ENCODE assay signal across 27 cellular contexts in the genomic region with DNA sequence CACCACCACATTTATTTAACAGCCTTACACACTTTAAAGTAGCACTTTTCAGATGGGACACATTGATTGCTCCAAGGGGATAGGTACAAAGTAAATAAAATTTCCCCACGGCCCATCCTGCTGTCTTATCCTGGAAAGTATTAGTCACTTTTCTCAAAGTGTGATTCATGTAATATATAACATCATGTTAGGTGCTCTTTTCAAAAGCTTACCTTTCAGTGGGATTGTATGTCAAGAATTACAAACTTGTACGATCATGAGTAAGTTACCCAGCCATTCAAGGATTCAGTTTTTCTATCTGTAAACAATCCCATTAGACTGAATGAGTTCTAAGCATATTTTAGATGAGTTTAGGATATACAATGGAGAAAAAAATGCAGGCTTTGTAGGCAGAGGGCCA.
"Had no signal": no experiment of that assay in that cellular context is flagged by ENCODE, and none has a peak within 500 bp of the region (broad histone marks: within the 10 kb centered on the region; RNA-seq: fewer than 3 reads in every experiment).

No MANE protein-coding gene starts in this region.

- H3K4me1 ChIP-seq: colonic mucosa, heart right ventricle, left lung, lower lobe of right lung, neural progenitor cell, parathyroid adenoma, testis, upper lobe of left lung had no signal

- H3K36me3 ChIP-seq: cardiac muscle cell, colonic mucosa, heart right ventricle, left lung, lower lobe of right lung, neural progenitor cell, upper lobe of left lung had no signal

- H2AFZ ChIP-seq: neural progenitor cell, parathyroid adenoma had no signal

- H3K4me3 ChIP-seq: cardiac muscle cell, colonic mucosa, heart right ventricle, left lung, lower lobe of right lung, neural progenitor cell, skin epidermis, testis, upper lobe of left lung had no signal

- H3K27ac ChIP-seq: cardiac muscle cell, colonic mucosa, heart right ventricle, left lung, lower lobe of right lung, neural progenitor cell, parathyroid adenoma, skin epidermis, testis, upper lobe of left lung, VCaP had no signal

- H3K79me2 ChIP-seq: parathyroid adenoma had no signal

- DNase-seq: activated CD4-positive, alpha-beta T cell treated with anti-CD3 and anti-CD28 coated beads for 4 hours; activated CD4-positive, alpha-beta T cell treated with anti-CD3 and anti-CD28 coated beads, Interleukin-2, amount 50 U/mL, for 4 hours; activated naive CD4-positive, alpha-beta T cell; activated T-cell treated with anti-CD3 and anti-CD28 coated beads for 4 hours; activated T-cell treated with anti-CD3 and anti-CD28 coated beads, Interleukin-2, amount 50 U/mL, for 72 hours; cerebellar nuclear complex; colonic mucosa; effector memory CD4-positive, alpha-beta T cell; foreskin fibroblast; heart right ventricle; kidney glomerular epithelial cell; left lung; lower lobe of right lung; mesendoderm; natural killer cell; occipital lobe; stimulated activated CD4-positive, alpha-beta T cell treated with anti-CD3 and anti-CD28 coated beads, Interleukin-12 subunit alpha, Interleukin-12 subunit beta, amount 100 ng/mL, for 4 hours; stimulated activated CD4-positive, alpha-beta T cell treated with anti-CD3 and anti-CD28 coated beads, Interleukin-4, amount 100 ng/mL, for 1 hour; stimulated activated naive CD8-positive, alpha-beta T cell treated with anti-CD3 and anti-CD28 coated beads, Interleukin-15, Interleukin-2, amounts not matched to agents 100 U/mL and 50 U/mL, for 24 hours; T-cell; testis; upper lobe of left lung had no signal

- H3K4me2 ChIP-seq: neural progenitor cell had no signal

- H3K9me3 ChIP-seq: colonic mucosa, lower lobe of right lung, testis, upper lobe of left lung had no signal

- H3K9ac ChIP-seq: neural progenitor cell, parathyroid adenoma had no signal

- H3K27me3 ChIP-seq: cardiac muscle cell, colonic mucosa, heart right ventricle, left lung, neural progenitor cell, testis, upper lobe of left lung had no signal
